Comparison of ENCODE assay signal across 9 cellular contexts in genomic region chr2:202278036-202278760, GRCh38. TPM values are rescaled to one million over a fixed set of nuclear protein-coding genes. Genes with fewer than 3 reads are reported as not detected.
A peak's percentile ranks its signal among the peaks of the same experiment; 100 is the strongest.
DNase-seq lines count a peak whose midpoint lies in the region; ATAC-seq and TF ChIP-seq lines count a peak whose summit lies in the region.
"Had no signal": no experiment of that assay in that cellular context is flagged by ENCODE, and none has a peak within 500 bp of the region (broad histone marks: within the 10 kb centered on the region; RNA-seq: fewer than 3 reads in every experiment).

No MANE protein-coding gene starts in this region.

- H3K4me3 ChIP-seq in HEK293 (ENCODE audit: low read depth, low read length) = no peak overlapping the region
- H3K4me3 ChIP-seq in left lung = no peak overlapping the region
- no peak overlapping the region for H3K4me3 ChIP-seq in body of pancreas
- H3K4me3 ChIP-seq in lower leg skin (ENCODE audit: low read depth, poor library complexity, severe bottlenecking) = no peak overlapping the region
- H3K4me3 ChIP-seq in tibial nerve = no peak overlapping the region

- TF ChIP-seq POLR2A in body of pancreas (IDR thresholded peaks at IDR 0.05) (no peak), lower leg skin (IDR thresholded peaks at IDR 0.05) (no peak), tibial nerve (IDR thresholded peaks at IDR 0.05) (no peak)

- CTCF ChIA-PET in HEK293 (lab: Yijun Ruan, JAX) = interaction anchor here (0.5 to 3.0 kb wide), 16 partner anchors 8 to 1409 kb away, joined by 3 to 21 read pairs (median 4); no protein-coding TSS in a partner anchor

- TF ChIP-seq EP300 in tibial nerve (IDR thresholded peaks at IDR 0.05) = no peak

- no peaks in the 10 kb centered on the region for H3K9me3 ChIP-seq in HEK293 (ENCODE audit: control insufficient read depth, insufficient read depth, low read depth, low read length)
- no peaks in the 10 kb centered on the region for H3K9me3 ChIP-seq in left lung
- H3K9me3 ChIP-seq in body of pancreas = no peaks in the 10 kb centered on the region
- H3K9me3 ChIP-seq in tibial nerve = no peaks in the 10 kb centered on the region

- POLR2A ChIA-PET in HEK293 (lab: Yijun Ruan, JAX) = interaction anchor here (1.1 kb wide), 1 partner anchor 41 kb away, joined by 4 read pairs; no protein-coding TSS in a partner anchor

- 60 to 75% methylated on average over 6 of the region's 6 CpGs for WGBS in body of pancreas, 2 donors
- WGBS in lower leg skin, 2 donors = 56 to 57% methylated on average over 6 of the region's 6 CpGs
- 68 to 72% methylated on average over 6 of the region's 6 CpGs for WGBS in tibial nerve, 2 donors

- intact Hi-C loops in CD14-positive monocyte (cut with micrococcal nuclease) = no loop called here
- intact Hi-C loops in left lung (cut with DNase I) = no loop called here
- intact Hi-C loops in body of pancreas (cut with DNase I) = no loop called here
- intact Hi-C loops in lower leg skin (cut with DNase I; ENCODE audit: low total_unique reads) = no loop called here

- ATAC-seq in activated T-helper 17 cell treated with anti-CD3 and anti-CD28 coated beads, Interleukin-2, amount 50 U/mL, for 72 hours (replicated peaks) = peak; percentile 82
- ATAC-seq in left lung (peak; percentile 58), body of pancreas (no peak)

- TF ChIP-seq CTCF in CD14-positive monocyte (IDR thresholded peaks at IDR 0.05) (no peak), HEK293 (tag by site-specific recombination; IDR thresholded peaks at IDR 0.05) (no peak), left lung (IDR thresholded peaks at IDR 0.05) (no peak), body of pancreas (IDR thresholded peaks at IDR 0.05) (no peak), lower leg skin (IDR thresholded peaks at IDR 0.05) (no peak), tibial nerve (IDR thresholded peaks at IDR 0.05) (no peak)

- H3K36me3 Mint-ChIP-seq in CD14-positive monocyte = peaks cover 39 to 63% of the 10 kb centered on the region in 2 donors
- peaks cover 97% of the 10 kb centered on the region for H3K36me3 Mint-ChIP-seq in activated T-helper 17 cell treated with anti-CD3 and anti-CD28 coated beads, Interleukin-2, amount 50 U/mL, for 72 hours (ENCODE audit: low read depth)

- H3K4me3 Mint-ChIP-seq in CD14-positive monocyte = no peak overlapping the region
- H3K4me3 Mint-ChIP-seq in activated T-helper 17 cell treated with anti-CD3 and anti-CD28 coated beads, Interleukin-2, amount 50 U/mL, for 72 hours = peak overlapping the region; percentile 63

- H3K9me3 Mint-ChIP-seq in CD14-positive monocyte = no peaks in the 10 kb centered on the region
- H3K9me3 Mint-ChIP-seq in activated T-helper 17 cell treated with anti-CD3 and anti-CD28 coated beads, Interleukin-2, amount 50 U/mL, for 72 hours = no peaks in the 10 kb centered on the region

- peaks cover 15% of the 10 kb centered on the region for H3K4me1 ChIP-seq in HEK293 (ENCODE audit: control insufficient read depth, insufficient read depth, low read length)
- peaks cover 5 to 48% of the 10 kb centered on the region in 2 donors for H3K4me1 ChIP-seq in left lung
- peaks cover 20% of the 10 kb centered on the region for H3K4me1 ChIP-seq in body of pancreas
- peaks cover 0 to 24% (median 0%) of the 10 kb centered on the region in 4 donors for H3K4me1 ChIP-seq in tibial nerve

- no peak for DNase-seq in CD14-positive monocyte (ENCODE audit: low spot score)
- no peak for DNase-seq in left lung
- DNase-seq in body of pancreas = no peak
- DNase-seq in lower leg skin (ENCODE audit: low spot score in 2 of 2) = no peak
- DNase-seq in stimulated activated naive CD4-positive, alpha-beta T cell treated with Interleukin-2 at 50 U/mL for 16 hours (lab: John Stamatoyannopoulos, UW) = no peak
- no peak for DNase-seq in tibial nerve (ENCODE audit: low spot score in 2 of 2)
- DNase-seq: NCI-H510A had no signal

- H3K27ac ChIP-seq in HEK293 (ENCODE audit: extremely low read depth, low read depth, low read length) = peak overlapping the region; percentile 64
- H3K27ac ChIP-seq in left lung = peak overlapping the region; percentile 51 to 61
- peak overlapping the region in 1 of 4 donors; percentile 18 for H3K27ac ChIP-seq in body of pancreas
- peak overlapping the region in 1 of 4 donors; percentile 46 for H3K27ac ChIP-seq in tibial nerve

- H3K27me3 ChIP-seq in left lung (no peaks in the 10 kb centered on the region), body of pancreas (no peaks in the 10 kb centered on the region), tibial nerve (no peaks in the 10 kb centered on the region)

- peaks cover 4% of the 10 kb centered on the region for H3K4me1 Mint-ChIP-seq in CD14-positive monocyte
- H3K4me1 Mint-ChIP-seq in activated T-helper 17 cell treated with anti-CD3 and anti-CD28 coated beads, Interleukin-2, amount 50 U/mL, for 72 hours = peaks cover 21% of the 10 kb centered on the region

- H3K27ac Mint-ChIP-seq in CD14-positive monocyte = peak overlapping the region in 6 of 7 donors; percentile 7 to 50 (median 10)
- peak overlapping the region; percentile 95 for H3K27ac Mint-ChIP-seq in activated T-helper 17 cell treated with anti-CD3 and anti-CD28 coated beads, Interleukin-2, amount 50 U/mL, for 72 hours

- no peaks in the 10 kb centered on the region for H3K27me3 Mint-ChIP-seq in CD14-positive monocyte (ENCODE audit: low read depth in 3 of 3)
- no peaks in the 10 kb centered on the region for H3K27me3 Mint-ChIP-seq in activated T-helper 17 cell treated with anti-CD3 and anti-CD28 coated beads, Interleukin-2, amount 50 U/mL, for 72 hours

- H3K36me3 ChIP-seq in HEK293 (ENCODE audit: control insufficient read depth in 2 of 2, insufficient read depth in 1 of 2, low read length in 2 of 2) = peaks cover 60 to 72% of the 10 kb centered on the region in 2 experiments
- H3K36me3 ChIP-seq in left lung = peaks cover under 1 to 68% of the 10 kb centered on the region in 2 donors
- peaks cover 7 to 18% of the 10 kb centered on the region in 2 donors for H3K36me3 ChIP-seq in body of pancreas (replicated peaks in 1 of 2; ENCODE audit: insufficient read depth in 1 of 2, low read depth in 2 of 2)
- peaks cover 4 to 57% (median 12%) of the 10 kb centered on the region in 3 donors for H3K36me3 ChIP-seq in tibial nerve

TF ChIP-seq in HEK293, 187 proteins besides CTCF, POLR2A, EP300 and RAD21 (continues in another document):
- TF ChIP-seq ZFHX2 (tag by site-specific recombination; conservative IDR thresholded peaks at IDR 0.05) (no peak), ZNF302 (tag by site-specific recombination; IDR thresholded peaks at IDR 0.05; ENCODE audit: low read depth) (no peak), ZNF266 (tag by site-specific recombination; IDR thresholded peaks at IDR 0.05; ENCODE audit: low read depth) (no peak), TSHZ1 (tag by site-specific recombination; IDR thresholded peaks at IDR 0.05; ENCODE audit: borderline replicate concordance) (no peak), PRDM6 (tag by site-specific recombination; IDR thresholded peaks at IDR 0.05) (peak; percentile 74), ZNF112 (tag by site-specific recombination; IDR thresholded peaks at IDR 0.05) (no peak), ZNF426 (tag by site-specific recombination; IDR thresholded peaks at IDR 0.05) (no peak), ZNF184 (tag by site-specific recombination; IDR thresholded peaks at IDR 0.05) (no peak)

RNA-seq across cellular contexts. Expression of gene NOP58, which starts 12.6 kb away (rescaled TPM):
- 10 to 100 TPM; 19.4 to 25.4 TPM for polyA plus RNA-seq in CD14-positive monocyte
- 100 to 1,000 TPM; 157 to 183 TPM for total RNA-seq in activated T-helper 17 cell treated with anti-CD3 and anti-CD28 coated beads, Interleukin-2, amount 50 U/mL, for 72 hours
- total RNA-seq in left lung = 10 to 100 TPM; 35.3 to 61.4 TPM
- total RNA-seq in body of pancreas = 10 to 100 TPM; 70.2 to 93.4 TPM
- total RNA-seq in lower leg skin = 10 to 100 TPM; 39.5 to 80.5 (median 50.8) TPM
- total RNA-seq in tibial nerve = 10 to 100 TPM; 52.9 to 72.8 (median 69.6) TPM

RNA-seq across cellular contexts. Expression of gene SUMO1, which starts 39.8 kb away (rescaled TPM):
- polyA plus RNA-seq in CD14-positive monocyte = 100 to 1,000 TPM; 156 to 159 TPM
- 100 to 1,000 TPM in 1 of 2 donors, 10 to 100 TPM in 1; 81.8 to 115 TPM for total RNA-seq in activated T-helper 17 cell treated with anti-CD3 and anti-CD28 coated beads, Interleukin-2, amount 50 U/mL, for 72 hours
- total RNA-seq in left lung (10 to 100 TPM; 73.7 to 91.6 TPM), body of pancreas (10 to 100 TPM in 1 of 2 donors, 1 to 10 TPM in 1; 5.6 to 43.8 TPM), lower leg skin (10 to 100 TPM; 29.6 to 46.3 (median 35.1) TPM), tibial nerve (10 to 100 TPM; 43.3 to 52.2 (median 48.3) TPM)
